In genomic region chr19:29665826-29666633, GRCh38 we compare ENCODE assay signal across 1 cellular context.
TF ChIP-seq lines count a peak whose summit lies in the region.

No MANE protein-coding gene starts in this region.

TF ChIP-seq in HepG2, 621 proteins besides CTCF, POLR2A, EP300 and RAD21 (continued from another document and continues in another):
- 0 out of 2 replicates have a peak, but pooled peaks have one; percentile 4 for TF ChIP-seq ZIK1 (CRISPR knock-in tag; IDR thresholded peaks at IDR 0.05; ENCODE audit: borderline replicate concordance, low read depth)
- TF ChIP-seq GATAD1 (CRISPR knock-in tag; IDR thresholded peaks at IDR 0.05) = no peak
- no peak for TF ChIP-seq PBX2 (CRISPR knock-in tag; IDR thresholded peaks at IDR 0.05)
- TF ChIP-seq ZNF235 (CRISPR knock-in tag; IDR thresholded peaks at IDR 0.05; ENCODE audit: borderline replicate concordance) = no peak
- TF ChIP-seq ZNF335 (CRISPR knock-in tag; IDR thresholded peaks at IDR 0.05) = no peak
- no peak for TF ChIP-seq ZNF609 (CRISPR knock-in tag; IDR thresholded peaks at IDR 0.05; ENCODE audit: borderline replicate concordance)
- TF ChIP-seq ZNF501 (CRISPR knock-in tag; IDR thresholded peaks at IDR 0.05) = no peak
- no peak for TF ChIP-seq MAF1 (CRISPR knock-in tag; IDR thresholded peaks at IDR 0.05; ENCODE audit: borderline replicate concordance)
- TF ChIP-seq HES4 (CRISPR knock-in tag; IDR thresholded peaks at IDR 0.05; ENCODE audit: borderline replicate concordance) = no peak
- no peak for TF ChIP-seq ZNF343 (CRISPR knock-in tag; IDR thresholded peaks at IDR 0.05)
- TF ChIP-seq RORA (CRISPR knock-in tag; IDR thresholded peaks at IDR 0.05) = no peak
- no peak for TF ChIP-seq ESRRA (CRISPR knock-in tag; IDR thresholded peaks at IDR 0.05; ENCODE audit: low read depth)
- no peak for TF ChIP-seq ZBTB43 (CRISPR knock-in tag; conservative IDR thresholded peaks at IDR 0.05)
- TF ChIP-seq ZFP91 (CRISPR knock-in tag; IDR thresholded peaks at IDR 0.05; ENCODE audit: borderline replicate concordance) = 0 out of 2 replicates have a peak, but pooled peaks have one; percentile 5
- TF ChIP-seq ZBTB39 (CRISPR knock-in tag; IDR thresholded peaks at IDR 0.05) = no peak
- no peak for TF ChIP-seq HOXA7 (CRISPR knock-in tag; IDR thresholded peaks at IDR 0.05)
- TF ChIP-seq HOXA5 (CRISPR knock-in tag; IDR thresholded peaks at IDR 0.05) = no peak
- no peak for TF ChIP-seq ELF1 (CRISPR knock-in tag; IDR thresholded peaks at IDR 0.05)
- TF ChIP-seq ZNF296 (CRISPR knock-in tag; conservative IDR thresholded peaks at IDR 0.05) = no peak
- no peak for TF ChIP-seq JDP2 (CRISPR knock-in tag; IDR thresholded peaks at IDR 0.05; ENCODE audit: borderline replicate concordance)
- TF ChIP-seq NFE2L1 (CRISPR knock-in tag; IDR thresholded peaks at IDR 0.05; ENCODE audit: borderline replicate concordance) = no peak
- TF ChIP-seq ZBED4 (CRISPR knock-in tag; IDR thresholded peaks at IDR 0.05; ENCODE audit: borderline replicate concordance) = no peak
- no peak for TF ChIP-seq MIER3 (CRISPR knock-in tag; IDR thresholded peaks at IDR 0.05; ENCODE audit: borderline replicate concordance)
- TF ChIP-seq ZBTB46 (CRISPR knock-in tag; IDR thresholded peaks at IDR 0.05; ENCODE audit: borderline replicate concordance) = no peak
- no peak for TF ChIP-seq ZNF12 (CRISPR knock-in tag; IDR thresholded peaks at IDR 0.05)
- TF ChIP-seq NR2F1 (CRISPR knock-in tag; IDR thresholded peaks at IDR 0.05) = 0 out of 4 replicates have a peak, but pooled peaks of 1 of the 2 experiments have one; percentile 30
- no peak for TF ChIP-seq FOXC1 (CRISPR knock-in tag; IDR thresholded peaks at IDR 0.05; ENCODE audit: borderline replicate concordance)
- TF ChIP-seq NRL (CRISPR knock-in tag; IDR thresholded peaks at IDR 0.05; ENCODE audit: borderline replicate concordance) = 0 out of 2 replicates have a peak, but pooled peaks have one; percentile 27
- no peak for TF ChIP-seq ZNF264 (CRISPR knock-in tag; IDR thresholded peaks at IDR 0.05)
- TF ChIP-seq ZSCAN25 (CRISPR knock-in tag; IDR thresholded peaks at IDR 0.05) = 0 out of 2 replicates have a peak, but pooled peaks have one; percentile 36
- peak; percentile 9 for TF ChIP-seq XRCC5 (optimal IDR thresholded peaks at IDR 0.05; ENCODE audit: low read length)
- TF ChIP-seq ZNF143 (CRISPR knock-in tag; IDR thresholded peaks at IDR 0.05) = no peak
- 0 out of 2 replicates have a peak, but pooled peaks have one; percentile 13 for TF ChIP-seq ZNF777 (CRISPR knock-in tag; IDR thresholded peaks at IDR 0.05)
- no peak for TF ChIP-seq ISL2 (CRISPR knock-in tag; IDR thresholded peaks at IDR 0.05)
- TF ChIP-seq GMEB1 (CRISPR knock-in tag; IDR thresholded peaks at IDR 0.05; ENCODE audit: borderline replicate concordance) = no peak
- TF ChIP-seq ZNF672 (CRISPR knock-in tag; IDR thresholded peaks at IDR 0.05) = no peak
- TF ChIP-seq TARDBP (CRISPR knock-in tag; IDR thresholded peaks at IDR 0.05) = 0 out of 2 replicates have a peak, but pooled peaks have one; percentile 23
